8 cellular contexts compared by ENCODE assay signal in the genomic region with DNA sequence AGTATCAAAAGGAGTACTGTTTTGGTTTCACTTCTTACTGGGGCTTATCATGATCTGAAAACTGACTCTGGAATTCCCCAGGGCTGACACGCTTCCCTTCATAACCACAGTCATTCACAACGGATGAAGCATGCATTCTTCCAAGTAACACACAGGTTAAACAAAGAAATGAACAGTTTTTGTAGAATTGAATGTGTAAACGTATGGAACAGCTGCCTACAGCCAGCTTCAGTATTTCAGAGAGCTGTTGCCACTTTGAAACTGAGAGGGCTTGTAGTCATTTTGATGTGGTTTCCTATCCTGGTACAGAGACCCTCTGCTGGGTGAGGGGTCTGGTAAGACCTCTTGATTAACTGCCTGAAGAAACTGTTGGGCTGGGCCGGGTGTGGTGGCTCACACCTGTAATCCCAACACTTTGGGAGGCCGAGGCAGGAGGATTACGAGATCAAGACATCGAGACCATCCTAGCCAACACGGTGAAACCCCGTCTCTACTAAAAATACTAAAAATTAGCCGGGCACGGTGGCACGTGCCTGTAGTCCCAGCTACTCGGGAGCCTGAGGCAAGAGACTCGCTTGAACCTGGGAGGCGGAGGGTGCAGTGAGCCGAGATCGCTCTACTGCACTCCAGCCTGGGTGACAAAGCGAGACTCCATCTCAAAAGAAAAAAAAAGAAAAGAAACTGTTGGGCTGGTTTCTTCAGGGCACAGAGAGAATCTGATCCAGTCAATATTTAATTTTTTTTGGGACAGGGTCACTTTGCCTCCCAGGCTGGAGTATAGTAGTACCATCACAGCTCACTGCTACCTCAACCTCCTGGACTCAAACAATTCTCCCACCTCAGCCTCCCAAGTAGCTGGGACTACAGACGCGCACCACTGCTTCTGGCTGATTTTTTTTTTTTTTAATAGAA.
DNase-seq lines count a peak whose midpoint lies in the region; ATAC-seq and TF ChIP-seq lines count a peak whose summit lies in the region.

No MANE protein-coding gene starts in this region.

- no peaks in the 10 kb centered on the region for H3K9me2 ChIP-seq in Loucy (replicated peaks; ENCODE audit: low read depth, low read length)

- TF ChIP-seq CTCF in Loucy (conservative IDR thresholded peaks at IDR 0.05; ENCODE audit: low read length): no peak

- H3F3A ChIP-seq in Loucy (ENCODE audit: low read depth): no peaks in the 10 kb centered on the region

- H3K9me3 ChIP-seq in Loucy (ENCODE audit: insufficient read depth, low read depth, low read length): no peaks in the 10 kb centered on the region

- peak; percentile 43 for DNase-seq in activated CD4-positive, CD25-positive, alpha-beta regulatory T cell treated with anti-CD3 and anti-CD28 coated beads, Interleukin-2, amount 50 U/mL, for 16 hours (ENCODE audit: low read depth, low spot score)
- DNase-seq in activated CD4-positive, CD25-positive, alpha-beta regulatory T cell treated with anti-CD3 and anti-CD28 coated beads, Interleukin-2, amount 50 U/mL, for 72 hours: no peak
- DNase-seq in activated CD8-positive, alpha-beta memory T cell treated with anti-CD3 and anti-CD28 coated beads for 24 hours: peak; percentile 74
- DNase-seq in glomerular visceral epithelial cell (ENCODE audit: extremely low spot score) (peak; percentile 90), NCI-H1092 treated with DMSO at 0.1 percent for 48 hours (lab: John Stamatoyannopoulos, UW) (no peak)

- H3K9me3 Mint-ChIP-seq in stimulated activated memory B cell treated with anti-CD40 and anti-IgM and Interleukin-4, amounts not matched to agents 10 μg/mL and 1 μg/mL and 100 μg/mL, for 72 hours: no peaks in the 10 kb centered on the region

- peak overlapping the region; percentile 75 for H3K4me3 Mint-ChIP-seq in stimulated activated memory B cell treated with anti-CD40 and anti-IgM and Interleukin-4, amounts not matched to agents 10 μg/mL and 1 μg/mL and 100 μg/mL, for 72 hours

- peak overlapping the region; percentile 48 for H3K9ac ChIP-seq in Loucy (ENCODE audit: low read depth, low read length, poor library complexity, severe bottlenecking)

- no peaks in the 10 kb centered on the region for H4K20me1 ChIP-seq in Loucy (ENCODE audit: insufficient read depth, low read length, poor library complexity, severe bottlenecking)

- H3K27me3 Mint-ChIP-seq in stimulated activated memory B cell treated with anti-CD40 and anti-IgM and Interleukin-4, amounts not matched to agents 10 μg/mL and 1 μg/mL and 100 μg/mL, for 72 hours: no peaks in the 10 kb centered on the region

- H3K36me3 Mint-ChIP-seq in stimulated activated memory B cell treated with anti-CD40 and anti-IgM and Interleukin-4, amounts not matched to agents 10 μg/mL and 1 μg/mL and 100 μg/mL, for 72 hours: no peaks in the 10 kb centered on the region

- peak overlapping the region; percentile 66 for H3K4me3 ChIP-seq in Loucy (ENCODE audit: low read length, poor library complexity, severe bottlenecking)

- H3K27ac Mint-ChIP-seq in stimulated activated memory B cell treated with anti-CD40 and anti-IgM and Interleukin-4, amounts not matched to agents 10 μg/mL and 1 μg/mL and 100 μg/mL, for 72 hours: peak overlapping the region; percentile 87

- ATAC-seq in stimulated activated memory B cell treated with anti-CD40 and anti-IgM and Interleukin-4, amounts not matched to agents 10 μg/mL and 1 μg/mL and 100 μg/mL, for 72 hours: peak; percentile 61
- ATAC-seq in HG03139 (IDR thresholded peaks at IDR 0.05; ENCODE audit: unreplicated experiment): no peak

- peaks cover 50% of the 10 kb centered on the region for H3K4me1 ChIP-seq in Loucy (ENCODE audit: insufficient read depth, low read length, poor library complexity, severe bottlenecking)

- peak overlapping the region; percentile 36; the same call in 1 of the 2 replicates for H2AFZ ChIP-seq in Loucy (ENCODE audit: low read length)

- H3K4me2 ChIP-seq in Loucy (ENCODE audit: low read depth, low read length, poor library complexity, severe bottlenecking): peak overlapping the region; percentile 63

- H3K79me2 ChIP-seq in Loucy (ENCODE audit: insufficient read depth, low read length): peaks cover 7% of the 10 kb centered on the region; the same call in 1 of the 2 replicates

- no peaks in the 10 kb centered on the region for H3K36me3 ChIP-seq in Loucy (ENCODE audit: insufficient read depth, low read length)

- no peaks in the 10 kb centered on the region for H3K27me3 ChIP-seq in Loucy (ENCODE audit: insufficient read depth, low read length, poor library complexity, severe bottlenecking)

- peaks cover 66% of the 10 kb centered on the region for H3K4me1 Mint-ChIP-seq in stimulated activated memory B cell treated with anti-CD40 and anti-IgM and Interleukin-4, amounts not matched to agents 10 μg/mL and 1 μg/mL and 100 μg/mL, for 72 hours

Comparison
In these comparisons a context has a peak if more than half of its experiments do, and no peak if none do; other contexts are left out.
1. DNase-seq: peak in activated CD4-positive, CD25-positive, alpha-beta regulatory T cell treated with anti-CD3 and anti-CD28 coated beads, Interleukin-2, amount 50 U/mL, for 16 hours (single experiment), activated CD8-positive, alpha-beta memory T cell treated with anti-CD3 and anti-CD28 coated beads for 24 hours (single experiment) and glomerular visceral epithelial cell (single experiment); none in activated CD4-positive, CD25-positive, alpha-beta regulatory T cell treated with anti-CD3 and anti-CD28 coated beads, Interleukin-2, amount 50 U/mL, for 72 hours (single experiment) and NCI-H1092 treated with DMSO at 0.1 percent for 48 hours (single experiment).